25 cellular contexts compared by ENCODE assay signal in the genomic region with DNA sequence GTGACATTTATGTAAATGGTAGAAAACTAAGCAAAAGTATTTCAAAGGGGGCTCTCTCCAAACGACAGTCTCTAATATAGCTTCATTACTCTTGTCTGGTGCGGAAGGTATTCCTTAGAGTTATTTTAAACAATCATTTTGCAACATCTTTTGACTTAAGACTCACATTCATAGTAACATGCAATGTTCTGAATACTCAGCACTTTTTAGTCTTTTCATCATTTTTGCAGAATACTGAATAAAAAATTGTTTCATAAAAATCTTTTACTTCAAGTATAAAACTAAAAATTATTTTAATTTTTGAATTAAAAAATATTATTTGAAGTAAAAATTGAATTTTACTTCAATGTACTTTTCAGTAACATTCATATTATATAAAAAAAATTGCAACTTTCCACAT.
"Had no signal": no experiment of that assay in that cellular context is flagged by ENCODE, and none has a peak within 500 bp of the region (broad histone marks: within the 10 kb centered on the region; RNA-seq: fewer than 3 reads in every experiment).

No MANE protein-coding gene starts in this region.

- ATAC-seq: esophagus mucosa; gastroesophageal sphincter; heart left ventricle; left ventricle myocardium superior; lower lobe of right lung; naive thymus-derived CD8-positive, alpha-beta T cell; psoas muscle; right cardiac atrium; stimulated activated naive B cell treated with anti-CD40 and anti-IgM and Interleukin-4, amounts not matched to agents 10 μg/mL and 1 μg/mL and 100 μg/mL, for 72 hours; upper lobe of right lung had no signal

- H2AFZ ChIP-seq: hepatocyte had no signal

- H3K4me3 ChIP-seq: dorsolateral prefrontal cortex, gastroesophageal sphincter, heart left ventricle, hepatocyte, lower lobe of right lung, ovary, psoas muscle, skin epidermis, thoracic aorta, transverse colon, upper lobe of right lung, uterus had no signal

- H3K9me3 ChIP-seq: gastroesophageal sphincter, heart left ventricle, lower lobe of right lung, ovary, psoas muscle, thoracic aorta, transverse colon, upper lobe of right lung, uterus had no signal

- H3K4me1 ChIP-seq: upper lobe of right lung, uterus had no signal

- H3K27me3 ChIP-seq: dorsolateral prefrontal cortex, gastroesophageal sphincter, heart left ventricle, hepatocyte, ovary, transverse colon, upper lobe of right lung, uterus had no signal

- DNase-seq: dorsolateral prefrontal cortex; effector CD4-positive, alpha-beta T cell; foreskin fibroblast; heart left ventricle; islet precursor cell; left ventricle myocardium superior; lower lobe of right lung; naive thymus-derived CD8-positive, alpha-beta T cell; occipital lobe; ovary; posterior cingulate gyrus; psoas muscle; right cardiac atrium; stimulated activated CD4-positive, alpha-beta T cell treated with anti-CD3 and anti-CD28 coated beads, Interleukin-15, amount 100 ng/mL, for 24 hours; stimulated activated CD4-positive, alpha-beta T cell treated with anti-CD3 and anti-CD28 coated beads, Interleukin-2, amount 100 ng/mL, for 48 hours; stimulated activated naive B cell treated with anti-CD40 and anti-IgM and Interleukin-4, amounts not matched to agents 10 μg/mL and 1 μg/mL and 100 μg/mL, for 72 hours; transverse colon; upper lobe of right lung; uterus had no signal

- H3K79me2 ChIP-seq: hepatocyte had no signal

- H3K4me2 ChIP-seq: hepatocyte had no signal

- H3K36me3 ChIP-seq: gastroesophageal sphincter, heart left ventricle, lower lobe of right lung, ovary, thoracic aorta, transverse colon, upper lobe of right lung, uterus had no signal

- H3K27ac ChIP-seq: dorsolateral prefrontal cortex, epithelial cell of prostate, gastroesophageal sphincter, heart left ventricle, hepatocyte, lower lobe of right lung, ovary, psoas muscle, skin epidermis, thoracic aorta, transverse colon, upper lobe of right lung, uterus had no signal
